ENCODE assay signal across 16 cellular contexts in the genomic region with DNA sequence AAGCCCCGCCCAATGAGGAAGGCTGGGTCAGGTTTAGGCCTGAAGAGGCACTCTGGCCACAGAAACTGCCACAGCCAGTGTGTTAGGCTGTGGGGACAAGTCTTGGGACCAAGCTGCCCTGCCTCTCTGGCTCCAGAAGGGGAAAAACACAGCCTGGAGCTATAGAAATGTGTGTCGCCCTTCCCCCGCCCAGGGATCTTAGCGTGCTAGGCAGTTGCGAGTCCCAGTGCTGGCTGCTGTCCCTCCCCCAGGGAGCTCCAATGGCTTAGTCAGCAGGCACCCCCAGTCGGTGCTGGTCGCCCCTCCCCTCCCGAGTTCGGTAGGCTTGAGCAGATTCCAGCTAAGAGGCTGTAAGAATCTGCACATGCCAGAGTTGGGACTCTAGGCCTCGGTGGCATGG.
"Had no signal": no experiment of that assay in that cellular context is flagged by ENCODE, and none has a peak within 500 bp of the region (broad histone marks: within the 10 kb centered on the region; RNA-seq: fewer than 3 reads in every experiment).

No MANE protein-coding gene starts in this region.

- DNase-seq: activated CD4-positive, alpha-beta T cell treated with anti-CD3 and anti-CD28 coated beads for 48 hours; activated CD8-positive, alpha-beta memory T cell treated with anti-CD3 and anti-CD28 coated beads, Interleukin-2, amount 50 U/mL, for 4 hours; activated CD8-positive, alpha-beta T cell treated with anti-CD3 and anti-CD28 coated beads, Interleukin-2, amount 10 ng/mL, durations not matched to agents 7 days and 5 days; activated gamma-delta T cell; activated T-cell treated with anti-CD3 and anti-CD28 coated beads, Interleukin-2, amount 50 U/mL, for 48 hours; dorsolateral prefrontal cortex; stimulated activated naive CD8-positive, alpha-beta T cell treated with anti-CD3 and anti-CD28 coated beads, Interleukin-15, Interleukin-2, amounts not matched to agents 100 U/mL and 50 U/mL, for 24 hours; T-helper 1 cell; trophoblast cell had no signal

- H3K4me2 ChIP-seq: hepatocyte had no signal

- H3K4me3 ChIP-seq: cardiac muscle cell, dorsolateral prefrontal cortex, hepatocyte, lung, pancreas, suprapubic skin had no signal

- ATAC-seq: activated CD8-positive, alpha-beta T cell treated with anti-CD3 and anti-CD28 coated beads, Interleukin-2, amount 10 ng/mL, durations not matched to agents 7 days and 5 days; activated naive CD4-positive, alpha-beta T cell treated with anti-CD3 and anti-CD28 coated beads, Interleukin-2, amount 50 U/mL, for 72 hours; pancreas; stimulated activated naive CD8-positive, alpha-beta T cell treated with anti-CD3 and anti-CD28 coated beads, Interleukin-15, Interleukin-2, amounts not matched to agents 100 U/mL and 50 U/mL, for 24 hours had no signal

- H2AFZ ChIP-seq: hepatocyte had no signal

- H3K4me1 ChIP-seq: pancreas, suprapubic skin had no signal

- H3K4me3 Mint-ChIP-seq: activated CD8-positive, alpha-beta T cell treated with anti-CD3 and anti-CD28 coated beads, Interleukin-2, amount 10 ng/mL, durations not matched to agents 7 days and 5 days had no signal

- H3K27ac ChIP-seq: cardiac muscle cell, dorsolateral prefrontal cortex, hepatocyte, pancreas, suprapubic skin, VCaP had no signal

- H3K27me3 ChIP-seq: cardiac muscle cell, dorsolateral prefrontal cortex, hepatocyte, pancreas, suprapubic skin had no signal

- H3K36me3 ChIP-seq: cardiac muscle cell, pancreas, suprapubic skin had no signal

- H3K27ac Mint-ChIP-seq: activated CD8-positive, alpha-beta T cell treated with anti-CD3 and anti-CD28 coated beads, Interleukin-2, amount 10 ng/mL, durations not matched to agents 7 days and 5 days; activated naive CD4-positive, alpha-beta T cell treated with anti-CD3 and anti-CD28 coated beads, Interleukin-2, amount 50 U/mL, for 72 hours had no signal

- H3K9me3 ChIP-seq: pancreas had no signal
